1 cellular context compared by ENCODE assay signal in the genomic region with DNA sequence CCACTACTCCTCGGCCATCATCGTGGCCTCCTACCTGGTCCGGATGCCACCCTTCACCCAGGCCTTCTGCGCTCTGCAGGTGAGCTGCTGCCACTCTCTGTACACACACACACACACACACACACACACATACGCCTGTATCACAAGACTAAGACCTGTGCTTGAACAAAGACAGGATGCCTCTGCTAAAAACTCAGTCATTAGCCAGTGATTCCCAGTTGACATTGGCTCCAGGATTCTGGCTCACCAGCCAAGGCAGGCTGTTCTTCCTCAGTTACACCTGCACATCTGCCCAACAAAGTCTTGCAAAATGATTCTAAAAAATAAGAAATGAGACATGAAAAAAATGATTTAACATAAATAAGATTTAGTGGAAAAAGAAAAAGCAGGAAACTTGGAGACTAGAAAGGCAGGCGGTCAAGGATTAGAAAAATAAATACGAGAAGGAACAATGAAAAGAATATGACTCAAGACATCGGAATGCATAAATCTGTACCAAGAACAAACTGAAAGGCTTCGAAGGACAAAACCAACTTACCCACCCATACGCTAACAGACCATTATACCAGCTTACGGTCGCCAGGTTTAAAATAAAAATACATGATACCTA.
TF ChIP-seq lines count a peak whose summit lies in the region.

No MANE protein-coding gene starts in this region.

TF ChIP-seq in HepG2, 621 proteins besides CTCF, POLR2A, EP300 and RAD21:
- TF ChIP-seq ZNF44 (CRISPR knock-in tag; IDR thresholded peaks at IDR 0.05) (no peak), DNMT3B (CRISPR knock-in tag; conservative IDR thresholded peaks at IDR 0.05) (no peak), HNRNPH1 (optimal IDR thresholded peaks at IDR 0.05; ENCODE audit: low read depth, low read length) (no peak), MAFF (IDR thresholded peaks at IDR 0.05; ENCODE audit: low read depth, low read length) (no peak), ATAD3A (CRISPR knock-in tag; IDR thresholded peaks at IDR 0.05) (no peak), PHB2 (IDR thresholded peaks at IDR 0.05; ENCODE audit: partially characterized antibody) (no peak)
- TF ChIP-seq, protein P1, sequence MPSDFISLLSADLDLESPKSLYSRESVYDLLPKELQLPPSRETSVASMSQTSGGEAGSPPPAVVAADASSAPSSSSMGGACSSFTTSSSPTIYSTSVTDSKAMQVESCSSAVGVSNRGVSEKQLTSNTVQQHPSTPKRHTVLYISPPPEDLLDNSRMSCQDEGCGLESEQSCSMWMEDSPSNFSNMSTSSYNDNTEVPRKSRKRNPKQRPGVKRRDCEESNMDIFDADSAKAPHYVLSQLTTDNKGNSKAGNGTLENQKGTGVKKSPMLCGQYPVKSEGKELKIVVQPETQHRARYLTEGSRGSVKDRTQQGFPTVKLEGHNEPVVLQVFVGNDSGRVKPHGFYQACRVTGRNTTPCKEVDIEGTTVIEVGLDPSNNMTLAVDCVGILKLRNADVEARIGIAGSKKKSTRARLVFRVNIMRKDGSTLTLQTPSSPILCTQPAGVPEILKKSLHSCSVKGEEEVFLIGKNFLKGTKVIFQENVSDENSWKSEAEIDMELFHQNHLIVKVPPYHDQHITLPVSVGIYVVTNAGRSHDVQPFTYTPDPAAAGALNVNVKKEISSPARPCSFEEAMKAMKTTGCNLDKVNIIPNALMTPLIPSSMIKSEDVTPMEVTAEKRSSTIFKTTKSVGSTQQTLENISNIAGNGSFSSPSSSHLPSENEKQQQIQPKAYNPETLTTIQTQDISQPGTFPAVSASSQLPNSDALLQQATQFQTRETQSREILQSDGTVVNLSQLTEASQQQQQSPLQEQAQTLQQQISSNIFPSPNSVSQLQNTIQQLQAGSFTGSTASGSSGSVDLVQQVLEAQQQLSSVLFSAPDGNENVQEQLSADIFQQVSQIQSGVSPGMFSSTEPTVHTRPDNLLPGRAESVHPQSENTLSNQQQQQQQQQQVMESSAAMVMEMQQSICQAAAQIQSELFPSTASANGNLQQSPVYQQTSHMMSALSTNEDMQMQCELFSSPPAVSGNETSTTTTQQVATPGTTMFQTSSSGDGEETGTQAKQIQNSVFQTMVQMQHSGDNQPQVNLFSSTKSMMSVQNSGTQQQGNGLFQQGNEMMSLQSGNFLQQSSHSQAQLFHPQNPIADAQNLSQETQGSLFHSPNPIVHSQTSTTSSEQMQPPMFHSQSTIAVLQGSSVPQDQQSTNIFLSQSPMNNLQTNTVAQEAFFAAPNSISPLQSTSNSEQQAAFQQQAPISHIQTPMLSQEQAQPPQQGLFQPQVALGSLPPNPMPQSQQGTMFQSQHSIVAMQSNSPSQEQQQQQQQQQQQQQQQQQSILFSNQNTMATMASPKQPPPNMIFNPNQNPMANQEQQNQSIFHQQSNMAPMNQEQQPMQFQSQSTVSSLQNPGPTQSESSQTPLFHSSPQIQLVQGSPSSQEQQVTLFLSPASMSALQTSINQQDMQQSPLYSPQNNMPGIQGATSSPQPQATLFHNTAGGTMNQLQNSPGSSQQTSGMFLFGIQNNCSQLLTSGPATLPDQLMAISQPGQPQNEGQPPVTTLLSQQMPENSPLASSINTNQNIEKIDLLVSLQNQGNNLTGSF (CRISPR knock-in tag; IDR thresholded peaks at IDR 0.05) = no peak
- TF ChIP-seq, protein P2, sequence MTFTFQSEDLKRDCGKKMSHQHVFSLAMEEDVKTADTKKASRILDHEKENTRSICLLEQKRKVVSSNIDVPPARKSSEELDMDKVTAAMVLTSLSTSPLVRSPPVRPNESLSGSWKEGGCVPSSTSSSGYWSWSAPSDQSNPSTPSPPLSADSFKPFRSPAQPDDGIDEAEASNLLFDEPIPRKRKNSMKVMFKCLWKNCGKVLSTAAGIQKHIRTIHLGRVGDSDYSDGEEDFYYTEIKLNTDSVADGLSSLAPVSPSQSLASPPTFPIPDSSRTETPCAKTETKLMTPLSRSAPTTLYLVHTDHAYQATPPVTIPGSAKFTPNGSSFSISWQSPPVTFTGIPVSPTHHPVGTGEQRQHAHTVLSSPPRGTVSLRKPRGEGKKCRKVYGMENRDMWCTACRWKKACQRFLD (CRISPR knock-in tag; IDR thresholded peaks at IDR 0.05; ENCODE audit: borderline replicate concordance) = no peak
